Comparison of ENCODE assay signal across 8 cellular contexts in the genomic region with DNA sequence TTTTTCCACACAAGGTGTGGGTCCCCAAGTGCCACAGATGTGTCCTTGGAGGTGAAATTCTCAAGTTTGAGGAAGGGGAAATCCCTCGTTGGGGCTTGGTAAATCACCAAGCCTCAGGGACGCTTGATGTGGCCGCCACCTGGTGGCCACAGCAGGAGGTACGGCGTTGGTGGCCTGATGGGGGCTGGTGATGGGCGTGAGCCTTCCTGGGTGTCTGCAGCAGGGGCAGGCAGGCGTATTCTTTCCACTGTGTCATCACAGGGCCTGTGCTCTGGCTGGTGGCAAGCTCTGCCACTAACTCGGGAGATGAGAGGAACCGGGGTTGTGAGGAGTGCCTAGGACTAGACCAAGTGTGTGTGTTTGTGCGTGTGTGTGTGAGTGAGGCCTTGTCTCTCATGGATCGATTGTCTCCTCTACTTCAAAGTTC. TPM values are rescaled to one million over a fixed set of nuclear protein-coding genes. Genes with fewer than 3 reads are reported as not detected.
DNase-seq lines count a peak whose midpoint lies in the region; ATAC-seq and TF ChIP-seq lines count a peak whose summit lies in the region.

No MANE protein-coding gene starts in this region.

- 20 to 32% (median 22%) methylated on average over 7 to 11 of the region's 11 CpGs for WGBS in stomach, 5 donors

- peaks cover 6 to 8% (median 8%) of the 10 kb centered on the region in 3 donors for H3K4me1 Mint-ChIP-seq in CD8-positive, alpha-beta memory T cell
- H3K4me1 Mint-ChIP-seq in neural crest cell: peaks cover 17% of the 10 kb centered on the region

- intact Hi-C loops in stomach (cut with DNase I; ENCODE audit: low total_unique reads): loop anchor here (5.0 kb wide), 1 partner anchor 41 kb away; the partner anchor contains the start of gene KCTD6

- H3K9me3 ChIP-seq in CD8-positive, alpha-beta memory T cell (ENCODE audit: low read length): no peaks in the 10 kb centered on the region
- H3K9me3 ChIP-seq in stomach: no peaks in the 10 kb centered on the region

- no peak overlapping the region for H3K4me3 Mint-ChIP-seq in CD8-positive, alpha-beta memory T cell
- no peak overlapping the region for H3K4me3 Mint-ChIP-seq in neural crest cell

- CTCF ChIA-PET in CD8-positive, alpha-beta memory T cell (lab: Charles Lee): interaction anchor here (0.8 to 3.4 kb wide), 7 partner anchors 10 to 226 kb away, joined by 3 to 18 read pairs (median 3); partner anchors contain the start of genes HTD2 and RPP14

- no peaks in the 10 kb centered on the region for H3K9me3 Mint-ChIP-seq in CD8-positive, alpha-beta memory T cell
- no peaks in the 10 kb centered on the region for H3K9me3 Mint-ChIP-seq in neural crest cell

- H3K4me3 ChIP-seq in CD8-positive, alpha-beta memory T cell (ENCODE audit: low read length): no peak overlapping the region
- no peak overlapping the region for H3K4me3 ChIP-seq in stomach

- no peak for TF ChIP-seq POLR2A in stomach (IDR thresholded peaks at IDR 0.05)

- POLR2A ChIA-PET in CD8-positive, alpha-beta memory T cell (lab: Charles Lee): no interaction called here

- TF ChIP-seq EP300 in stomach (IDR thresholded peaks at IDR 0.05): no peak

- ATAC-seq in GM19328 (IDR thresholded peaks at IDR 0.05; ENCODE audit: unreplicated experiment) (peak; percentile 87), HG03354 (IDR thresholded peaks at IDR 0.05; ENCODE audit: poor library complexity, severe bottlenecking, unreplicated experiment) (peak; percentile 94)

- DNase-seq in CD8-positive, alpha-beta memory T cell: peak; percentile 61 to 86 (median 70)
- DNase-seq in OCI-M1 (lab: John Stamatoyannopoulos, UW): peak; percentile 86
- peak; percentile 81 for DNase-seq in activated T-cell treated with anti-CD3 and anti-CD28 coated beads, Interleukin-2, amount 50 U/mL, for 1 hour
- DNase-seq in fibroblast of gingiva (ENCODE audit: low read depth): peak; percentile 68
- peak; percentile 71 for DNase-seq in neural crest cell (ENCODE audit: low read depth, low spot score)
- peak; percentile 78 for DNase-seq in stomach

- H3K36me3 ChIP-seq in CD8-positive, alpha-beta memory T cell (ENCODE audit: insufficient read depth, low read length): no peaks in the 10 kb centered on the region
- H3K36me3 ChIP-seq in stomach: peaks cover 0 to 55% (median 20%) of the 10 kb centered on the region in 4 donors

- no peak overlapping the region for H3K27ac ChIP-seq in CD8-positive, alpha-beta memory T cell (ENCODE audit: low read depth, low read length)
- H3K27ac ChIP-seq in stomach: no peak overlapping the region

- no peaks in the 10 kb centered on the region for H3K27me3 ChIP-seq in CD8-positive, alpha-beta memory T cell (ENCODE audit: insufficient read depth, low read length, poor library complexity, severe bottlenecking)
- H3K27me3 ChIP-seq in stomach: no peaks in the 10 kb centered on the region

- no peaks in the 10 kb centered on the region for H3K36me3 Mint-ChIP-seq in CD8-positive, alpha-beta memory T cell
- no peaks in the 10 kb centered on the region for H3K36me3 Mint-ChIP-seq in neural crest cell (ENCODE audit: low read depth)

- H3K27ac Mint-ChIP-seq in CD8-positive, alpha-beta memory T cell: peak overlapping the region in 4 of 8 donors; percentile 31 to 90 (median 72)
- no peak overlapping the region for H3K27ac Mint-ChIP-seq in neural crest cell (ENCODE audit: unreplicated experiment)

- TF ChIP-seq CTCF in neural crest cell (conservative IDR thresholded peaks at IDR 0.05) (peak; percentile 96), stomach (IDR thresholded peaks at IDR 0.05) (peak in 6 of 7 experiments; percentile 18 to 93 (median 90))

- no peaks in the 10 kb centered on the region for H3K27me3 Mint-ChIP-seq in CD8-positive, alpha-beta memory T cell
- no peaks in the 10 kb centered on the region for H3K27me3 Mint-ChIP-seq in neural crest cell (ENCODE audit: low read depth)

- peaks cover 7% of the 10 kb centered on the region for H3K4me1 ChIP-seq in CD8-positive, alpha-beta memory T cell (ENCODE audit: insufficient read depth, low read length)
- peaks cover 26 to 48% (median 41%) of the 10 kb centered on the region in 4 donors for H3K4me1 ChIP-seq in stomach

RNA-seq across cellular contexts. Expression of gene ACOX2, which starts 4.2 kb away (rescaled TPM):
- total RNA-seq in CD8-positive, alpha-beta memory T cell: not detected
- polyA plus RNA-seq in CD8-positive, alpha-beta memory T cell: not detected
- total RNA-seq in neural crest cell: 0.98 and 1.0 TPM in 2 replicates
- 10 to 100 TPM in 2 of 5 donors, 1 to 10 TPM in 2, not detected in 1; 1.6 to 22.2 (median 10.1) TPM for total RNA-seq in stomach
- polyA plus RNA-seq in stomach: 10 to 100 TPM in 1 of 3 donors, 1 to 10 TPM in 2; 4.9 to 15.6 (median 7.5) TPM

RNA-seq across cellular contexts. Expression of gene KCTD6, which starts 40.9 kb away (rescaled TPM):
- 1 to 10 TPM; 5.5 to 5.9 TPM for total RNA-seq in CD8-positive, alpha-beta memory T cell
- polyA plus RNA-seq in CD8-positive, alpha-beta memory T cell: 12.2 TPM
- total RNA-seq in neural crest cell (13.5 and 18.2 TPM in 2 replicates), stomach (10 to 100 TPM in 2 of 5 donors, 1 to 10 TPM in 1, not detected in 2; 5.4 to 16.7 (median 12.3) TPM)
- 10 to 100 TPM in 2 of 3 donors, 1 to 10 TPM in 1; 5.9 to 12.2 (median 10.4) TPM for polyA plus RNA-seq in stomach

RNA-seq across cellular contexts. Expression of gene FAM107A, which starts 44.4 kb away (rescaled TPM):
- total RNA-seq in CD8-positive, alpha-beta memory T cell: not detected
- not detected for polyA plus RNA-seq in CD8-positive, alpha-beta memory T cell
- total RNA-seq in neural crest cell (1.6 and 2.3 TPM in 2 replicates), stomach (10 to 100 TPM in 4 of 5 donors, 1 to 10 TPM in 1; 4.7 to 35.2 (median 16.2) TPM)
- polyA plus RNA-seq in stomach: 10 to 100 TPM; 22.4 to 55.4 (median 35.6) TPM
